Comparison of ENCODE assay signal across 1 cellular context in the genomic region with DNA sequence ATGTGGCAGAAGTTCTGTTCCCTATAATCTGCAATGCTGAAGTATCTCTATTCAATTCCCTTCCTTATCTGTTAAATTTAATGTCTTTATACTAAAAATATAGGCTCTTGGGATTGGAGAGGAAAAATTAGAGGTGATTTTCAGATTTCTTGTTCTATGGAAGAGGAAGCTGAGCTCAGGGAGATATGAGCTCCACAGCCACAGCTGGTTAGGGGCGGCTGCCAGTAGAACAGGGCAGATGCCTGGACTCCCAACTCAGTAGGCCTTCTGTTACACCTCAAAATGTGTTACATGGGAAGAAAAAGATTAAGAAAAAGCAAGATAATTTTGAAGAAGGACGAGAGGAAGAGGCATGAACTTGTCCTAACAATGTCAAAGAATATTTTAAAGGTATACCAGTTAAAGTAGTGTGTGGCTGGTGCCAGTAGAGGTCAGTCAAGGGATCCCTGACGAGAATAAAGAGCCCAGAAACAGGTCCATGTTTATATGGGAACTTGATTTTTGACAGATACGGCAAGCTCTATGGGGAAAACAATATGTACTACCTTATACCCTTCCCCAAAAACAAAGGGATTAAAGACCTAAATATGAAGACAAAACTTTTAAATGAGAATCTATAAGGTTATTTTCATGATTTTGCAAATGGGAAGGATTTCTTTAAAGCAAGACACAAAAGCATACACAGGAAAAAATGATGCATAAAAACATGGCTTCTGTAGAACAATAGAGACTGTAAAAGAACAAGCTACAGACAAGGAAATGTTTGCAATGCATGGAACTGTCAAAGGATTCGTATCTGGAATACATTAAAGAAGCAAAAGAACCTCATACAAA.
TF ChIP-seq lines count a peak whose summit lies in the region.

No MANE protein-coding gene starts in this region.

TF ChIP-seq in WTC11, 78 proteins besides CTCF, POLR2A, EP300 and RAD21 (continued from another document):
- TF ChIP-seq, protein P1, sequence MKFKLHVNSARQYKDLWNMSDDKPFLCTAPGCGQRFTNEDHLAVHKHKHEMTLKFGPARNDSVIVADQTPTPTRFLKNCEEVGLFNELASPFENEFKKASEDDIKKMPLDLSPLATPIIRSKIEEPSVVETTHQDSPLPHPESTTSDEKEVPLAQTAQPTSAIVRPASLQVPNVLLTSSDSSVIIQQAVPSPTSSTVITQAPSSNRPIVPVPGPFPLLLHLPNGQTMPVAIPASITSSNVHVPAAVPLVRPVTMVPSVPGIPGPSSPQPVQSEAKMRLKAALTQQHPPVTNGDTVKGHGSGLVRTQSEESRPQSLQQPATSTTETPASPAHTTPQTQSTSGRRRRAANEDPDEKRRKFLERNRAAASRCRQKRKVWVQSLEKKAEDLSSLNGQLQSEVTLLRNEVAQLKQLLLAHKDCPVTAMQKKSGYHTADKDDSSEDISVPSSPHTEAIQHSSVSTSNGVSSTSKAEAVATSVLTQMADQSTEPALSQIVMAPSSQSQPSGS (CRISPR knock-in tag; IDR thresholded peaks at IDR 0.05; ENCODE audit: borderline replicate concordance, low read depth), result no peak
- no peak for TF ChIP-seq CREM (CRISPR knock-in tag; IDR thresholded peaks at IDR 0.05)
- no peak for TF ChIP-seq EMX1 (CRISPR knock-in tag; IDR thresholded peaks at IDR 0.05)
- TF ChIP-seq NR2C2 (CRISPR knock-in tag; IDR thresholded peaks at IDR 0.05), result no peak
- TF ChIP-seq, protein P2, sequence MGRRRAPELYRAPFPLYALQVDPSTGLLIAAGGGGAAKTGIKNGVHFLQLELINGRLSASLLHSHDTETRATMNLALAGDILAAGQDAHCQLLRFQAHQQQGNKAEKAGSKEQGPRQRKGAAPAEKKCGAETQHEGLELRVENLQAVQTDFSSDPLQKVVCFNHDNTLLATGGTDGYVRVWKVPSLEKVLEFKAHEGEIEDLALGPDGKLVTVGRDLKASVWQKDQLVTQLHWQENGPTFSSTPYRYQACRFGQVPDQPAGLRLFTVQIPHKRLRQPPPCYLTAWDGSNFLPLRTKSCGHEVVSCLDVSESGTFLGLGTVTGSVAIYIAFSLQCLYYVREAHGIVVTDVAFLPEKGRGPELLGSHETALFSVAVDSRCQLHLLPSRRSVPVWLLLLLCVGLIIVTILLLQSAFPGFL (CRISPR knock-in tag; IDR thresholded peaks at IDR 0.05; ENCODE audit: borderline replicate concordance), result no peak
